17 cellular contexts compared by ENCODE assay signal in the genomic region with DNA sequence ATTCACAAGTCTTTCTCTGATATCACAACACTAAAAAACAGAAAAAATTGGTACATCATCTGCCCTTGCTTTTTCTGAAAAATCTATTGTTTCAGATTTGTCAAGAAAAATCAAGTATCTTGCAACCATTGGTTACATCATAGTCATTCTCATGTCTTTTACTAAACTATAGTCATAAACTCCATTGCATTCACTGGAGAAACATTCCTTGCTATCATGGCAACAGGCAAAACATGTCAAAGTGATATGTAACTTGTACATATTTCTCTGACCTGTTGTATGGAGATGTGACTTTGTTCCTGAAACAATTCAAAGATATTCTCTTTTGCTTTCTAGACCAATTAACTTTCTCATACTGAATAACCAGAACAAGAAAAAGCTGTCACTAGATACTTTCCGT.
DNase-seq lines count a peak whose midpoint lies in the region; ATAC-seq and TF ChIP-seq lines count a peak whose summit lies in the region.
"Had no signal": no experiment of that assay in that cellular context is flagged by ENCODE, and none has a peak within 500 bp of the region (broad histone marks: within the 10 kb centered on the region; RNA-seq: fewer than 3 reads in every experiment).

No MANE protein-coding gene starts in this region.

- no peaks in the 10 kb centered on the region for H3K27me3 ChIP-seq in gastroesophageal sphincter
- no peaks in the 10 kb centered on the region for H3K27me3 ChIP-seq in trophoblast cell (ENCODE audit: insufficient read depth, low read length)
- H3K27me3 ChIP-seq in upper lobe of right lung: no peaks in the 10 kb centered on the region

- H3K23ac ChIP-seq in trophoblast cell (ENCODE audit: low read length): no peak overlapping the region

- no peak overlapping the region for H2BK120ac ChIP-seq in trophoblast cell (ENCODE audit: insufficient read depth, low read length, poor library complexity)

- H3K79me2 ChIP-seq in trophoblast cell (ENCODE audit: control insufficient read depth, insufficient read depth, low read length, poor library complexity): no peaks in the 10 kb centered on the region

- no peak for TF ChIP-seq EP300 in gastroesophageal sphincter (IDR thresholded peaks at IDR 0.05)

- no peak for TF ChIP-seq POLR2A in gastroesophageal sphincter (IDR thresholded peaks at IDR 0.05)

- peaks cover 0 to 52% (median 9%) of the 10 kb centered on the region in 3 donors for H3K4me1 ChIP-seq in gastroesophageal sphincter
- no peaks in the 10 kb centered on the region for H3K4me1 ChIP-seq in trophoblast cell (ENCODE audit: control insufficient read depth in 1 of 2, insufficient read depth in 2 of 2, low read length in 2 of 2)
- H3K4me1 ChIP-seq in upper lobe of right lung: no peaks in the 10 kb centered on the region

- no peak overlapping the region for H3K4me3 ChIP-seq in AG10803 (ENCODE audit: low read length)
- no peak overlapping the region for H3K4me3 ChIP-seq in cardiac fibroblast (replicated peaks in 1 of 2; ENCODE audit: low read depth in 2 of 2, low read length in 2 of 2)
- H3K4me3 ChIP-seq in gastroesophageal sphincter: no peak overlapping the region
- H3K4me3 ChIP-seq in trophoblast cell (ENCODE audit: low read depth, low read length): no peak overlapping the region
- no peak overlapping the region for H3K4me3 ChIP-seq in upper lobe of right lung
- H3K4me3 ChIP-seq: GM23338 had no signal

- no peak overlapping the region for H3K9ac ChIP-seq in trophoblast cell (ENCODE audit: low read length)

- H3K36me3 ChIP-seq in gastroesophageal sphincter: no peaks in the 10 kb centered on the region
- no peaks in the 10 kb centered on the region for H3K36me3 ChIP-seq in trophoblast cell (ENCODE audit: control insufficient read depth in 1 of 2, insufficient read depth in 2 of 2, low read length in 2 of 2)
- H3K36me3 ChIP-seq in upper lobe of right lung: no peaks in the 10 kb centered on the region

- H3K27ac ChIP-seq in gastroesophageal sphincter (peak overlapping the region; percentile 53 to 73 (median 56)), trophoblast cell (ENCODE audit: low read depth, low read length) (no peak overlapping the region), upper lobe of right lung (no peak overlapping the region)
- H3K27ac ChIP-seq: C4-2B, RWPE1 had no signal

- H2BK12ac ChIP-seq in trophoblast cell (ENCODE audit: low read length): no peak overlapping the region

- H3K79me1 ChIP-seq in trophoblast cell (ENCODE audit: low read length): no peaks in the 10 kb centered on the region

- no peaks in the 10 kb centered on the region for H3K9me3 ChIP-seq in gastroesophageal sphincter
- H3K9me3 ChIP-seq in trophoblast cell (ENCODE audit: insufficient read depth, low read depth, low read length): no peaks in the 10 kb centered on the region
- no peaks in the 10 kb centered on the region for H3K9me3 ChIP-seq in upper lobe of right lung

- ATAC-seq in gastroesophageal sphincter (peak; percentile 52), upper lobe of right lung (no peak), GM19455 (IDR thresholded peaks at IDR 0.05; ENCODE audit: unreplicated experiment) (no peak), HG02571 (IDR thresholded peaks at IDR 0.05; ENCODE audit: unreplicated experiment) (no peak)
- ATAC-seq: GM23338 had no signal

- no peak overlapping the region for H2AK5ac ChIP-seq in trophoblast cell (ENCODE audit: low read length)

- DNase-seq in AG10803 (ENCODE audit: low read depth) (peak; percentile 68), cardiac fibroblast (ENCODE audit: low read depth in 2 of 2) (peak; percentile 16 to 18), trophoblast cell (peak; percentile 67 to 87), upper lobe of right lung (no peak), NCI-H1436 treated with DMSO at 0.1 percent for 48 hours (lab: John Stamatoyannopoulos, UW) (no peak)
- DNase-seq: COR-L47; NCI-H1436; NCI-H345; NCI-H526 treated with DMSO at 0.1 percent for 48 hours; NK-92 treated with Interleukin-12 subunit alpha and Interleukin-12 subunit beta, amount 100 ng/mL, for 24 hours; OCI-M1 had no signal

- no peak overlapping the region for H3K4ac ChIP-seq in trophoblast cell (ENCODE audit: low read depth, low read length)

- WGBS in gastroesophageal sphincter (ENCODE audit: low coverage in 1 of 2), 2 donors: 9 to 40% methylated on average over 1 of the region's 1 CpG
- no CpG with 5 or more reads among the region's 1 CpG for WGBS in trophoblast cell (ENCODE audit: extremely low coverage, insufficient coverage, insufficient read length)

- intact Hi-C loops in upper lobe of right lung (cut with DNase I): no loop called here

- no peak overlapping the region for H2AFZ ChIP-seq in trophoblast cell (ENCODE audit: insufficient read depth, low read length, poor library complexity)
- H2AFZ ChIP-seq: GM23338 had no signal

- no peak overlapping the region for H4K8ac ChIP-seq in trophoblast cell (ENCODE audit: low read depth, low read length)

- H4K91ac ChIP-seq in trophoblast cell (ENCODE audit: low read depth, low read length): no peak overlapping the region

- no peak for TF ChIP-seq CTCF in AG10803 (conservative IDR thresholded peaks at IDR 0.05; ENCODE audit: low read length)
- TF ChIP-seq CTCF in cardiac fibroblast (IDR thresholded peaks at IDR 0.05; ENCODE audit: low read depth, low read length): no peak
- TF ChIP-seq CTCF in gastroesophageal sphincter (IDR thresholded peaks at IDR 0.05): no peak
- TF ChIP-seq CTCF in upper lobe of right lung (IDR thresholded peaks at IDR 0.05): no peak

- H3K14ac ChIP-seq in trophoblast cell (ENCODE audit: low read length): no peak overlapping the region

- H3K4me2 ChIP-seq in trophoblast cell (ENCODE audit: low read length): no peak overlapping the region
- H3K4me2 ChIP-seq: GM23338 had no signal

- H3K18ac ChIP-seq in trophoblast cell (ENCODE audit: low read length): no peak overlapping the region

- no peak overlapping the region for H2BK5ac ChIP-seq in trophoblast cell (ENCODE audit: low read depth, low read length, poor library complexity)

- no peak overlapping the region for H4K12ac ChIP-seq in trophoblast cell (ENCODE audit: low read depth, low read length)

Comparison
In these comparisons a context has a peak if more than half of its experiments do, and no peak if none do; other contexts are left out.
1. DNase-seq: peak in AG10803 (single experiment), cardiac fibroblast (2 of 2) and trophoblast cell (2 of 2); none in upper lobe of right lung (single experiment) and NCI-H1436 treated with DMSO at 0.1 percent for 48 hours (single experiment).
2. H3K27ac ChIP-seq: peak in gastroesophageal sphincter (4 of 4); none in trophoblast cell (single experiment) and upper lobe of right lung (single experiment).